In the genomic region with DNA sequence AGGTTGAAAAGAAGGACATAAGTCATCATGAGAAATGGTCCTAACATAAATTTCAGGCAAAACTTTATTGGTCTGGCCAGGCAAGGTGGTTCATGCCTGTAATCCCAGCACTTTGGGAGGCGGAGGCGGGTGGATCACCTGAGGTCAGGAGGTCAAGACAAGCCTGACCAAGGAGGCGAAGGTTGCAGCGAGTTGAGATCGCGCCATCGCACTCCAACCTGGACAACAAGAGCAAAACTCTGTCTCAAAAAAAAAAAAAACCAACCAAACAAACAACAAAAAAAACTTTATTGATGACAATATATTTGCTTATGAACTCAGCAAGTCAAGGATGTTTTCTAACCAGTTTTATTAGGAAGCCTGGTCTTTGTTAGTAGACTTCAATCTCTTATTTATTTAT, we compare ENCODE assay signal across 26 cellular contexts.
"Had no signal": no experiment of that assay in that cellular context is flagged by ENCODE, and none has a peak within 500 bp of the region (broad histone marks: within the 10 kb centered on the region; RNA-seq: fewer than 3 reads in every experiment).

No MANE protein-coding gene starts in this region.

- H3K27me3 ChIP-seq: colonic mucosa, esophagus squamous epithelium, gastrocnemius medialis, heart right ventricle, left lung had no signal

- H3K4me1 Mint-ChIP-seq: endodermal cell had no signal

- H3K4me1 ChIP-seq: colonic mucosa, esophagus squamous epithelium, gastrocnemius medialis, heart right ventricle, left lung, lower lobe of right lung had no signal

- H3K9me3 ChIP-seq: colonic mucosa, esophagus squamous epithelium, gastrocnemius medialis, heart right ventricle, left lung, lower lobe of right lung had no signal

- H3K27ac ChIP-seq: colonic mucosa, epithelial cell of prostate, esophagus squamous epithelium, gastrocnemius medialis, heart right ventricle, left lung, lower lobe of right lung had no signal

- H3K27me3 Mint-ChIP-seq: dendritic cell treated with granulocyte-macrophage colony-stimulating factor and Interleukin-4, amounts not matched to agents 40 ng/mL and 50 ng/mL, for 4 days had no signal

- H3K36me3 ChIP-seq: colonic mucosa, esophagus squamous epithelium, gastrocnemius medialis, heart right ventricle, left lung, lower lobe of right lung had no signal

- FAIRE-seq: endometrium, islet of Langerhans, keratinocyte had no signal

- H3K27ac Mint-ChIP-seq: dendritic cell treated with granulocyte-macrophage colony-stimulating factor and Interleukin-4, amounts not matched to agents 40 ng/mL and 50 ng/mL, for 4 days; effector memory CD8-positive, alpha-beta T cell; endodermal cell had no signal

- H3K4me3 ChIP-seq: colonic mucosa, esophagus squamous epithelium, gastrocnemius medialis, heart right ventricle, left lung, lower lobe of right lung had no signal

- DNase-seq: colonic mucosa; cortex of kidney; effector CD8-positive, alpha-beta T cell; effector memory CD8-positive, alpha-beta T cell; endodermal cell; erythroblast; esophagus squamous epithelium; foreskin fibroblast; foreskin melanocyte; gastrocnemius medialis; glutamatergic neuron; head of caudate nucleus; heart right ventricle; hippocampal formation; left cardiac atrium; left lung; left ventricle myocardium superior; lower lobe of right lung; mesendoderm; midbrain had no signal

- H3K4me3 Mint-ChIP-seq: dendritic cell treated with granulocyte-macrophage colony-stimulating factor and Interleukin-4, amounts not matched to agents 40 ng/mL and 50 ng/mL, for 4 days; effector memory CD8-positive, alpha-beta T cell; endodermal cell had no signal

- H3K9me3 Mint-ChIP-seq: dendritic cell treated with granulocyte-macrophage colony-stimulating factor and Interleukin-4, amounts not matched to agents 40 ng/mL and 50 ng/mL, for 4 days; effector memory CD8-positive, alpha-beta T cell; endodermal cell had no signal

- ATAC-seq: effector memory CD8-positive, alpha-beta T cell; esophagus mucosa; gastrocnemius medialis; heart right ventricle; left cardiac atrium; left lung; left ventricle myocardium superior; lower lobe of right lung had no signal
